ENCODE assay signal across 8 cellular contexts in the genomic region with DNA sequence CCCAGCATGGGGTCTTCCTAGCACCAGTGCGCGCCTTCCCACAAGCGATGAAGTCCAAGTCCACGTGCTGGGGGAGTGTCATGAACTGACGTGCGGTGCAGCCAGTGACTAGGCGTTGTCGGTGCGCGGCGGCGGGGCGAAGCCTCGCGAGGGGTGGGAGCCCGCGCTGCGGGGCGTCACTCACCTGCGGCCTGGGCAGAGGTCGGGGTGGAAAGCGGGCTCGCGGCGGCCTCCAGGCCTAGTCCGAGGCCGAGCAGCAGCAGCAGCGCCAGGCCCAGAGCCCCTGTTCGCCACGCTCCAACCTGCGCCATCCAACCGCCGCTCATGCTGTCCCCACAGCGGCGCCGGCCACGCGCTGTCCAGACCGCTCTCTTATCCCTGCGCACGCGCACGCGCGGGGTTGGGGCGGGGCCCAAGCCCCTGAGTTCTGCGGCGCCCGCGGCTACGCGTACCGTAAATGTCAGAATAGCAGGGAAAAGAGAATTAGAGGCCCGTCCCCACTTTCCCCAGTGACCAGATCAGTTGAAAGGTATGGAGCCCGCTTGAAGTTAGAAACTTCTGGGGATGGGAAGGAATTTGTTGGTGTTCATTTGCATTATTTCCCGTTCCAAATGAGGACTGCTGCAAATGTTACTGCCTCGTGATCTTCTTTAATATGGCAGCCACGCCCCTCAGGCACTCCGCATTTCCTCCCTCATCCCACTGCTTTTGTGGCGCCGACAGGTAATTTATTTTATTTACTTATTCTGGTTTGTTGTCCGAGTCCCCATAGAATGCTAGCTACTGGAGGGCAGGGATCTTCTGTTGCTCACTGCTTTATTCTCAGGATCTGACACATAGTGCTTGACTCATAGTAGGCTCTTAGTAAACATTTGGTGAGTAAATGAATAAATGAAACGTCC. TPM values are rescaled to one million over a fixed set of nuclear protein-coding genes. Genes with fewer than 3 reads are reported as not detected.
DNase-seq lines count a peak whose midpoint lies in the region; ATAC-seq and TF ChIP-seq lines count a peak whose summit lies in the region.

A gene (minus strand): TSS at position 394 of the 902 bp plus-strand sequence. CDS start 68 bp downstream, at position 326.

- intact Hi-C loops in right cardiac atrium (cut with DNase I) = no loop called here

- WGBS in right cardiac atrium = under 1% methylated on average over 63 of the region's 63 CpGs
- under 1% methylated on average over 63 of the region's 63 CpGs for WGBS in urinary bladder

- H3K27me3 ChIP-seq in right cardiac atrium (ENCODE audit: control insufficient read depth, insufficient read depth) = no peaks in the 10 kb centered on the region

- H3K36me3 ChIP-seq in urinary bladder (ENCODE audit: insufficient read depth) = no peaks in the 10 kb centered on the region

- H3K27ac ChIP-seq in angular gyrus (ENCODE audit: low read depth, low read length) (peak within 1 kb of the TSS; percentile 37), right cardiac atrium (ENCODE audit: low read length) (peak within 1 kb of the TSS; percentile 25), urinary bladder (ENCODE audit: low read depth) (no peak within 1 kb of the TSS)

- DNase-seq in NCI-H1694 (lab: John Stamatoyannopoulos, UW) = peak; percentile 83
- DNase-seq in T-helper 2 cell = peak; percentile 62 to 93 (median 81)
- peak; percentile 93 to 97 (median 97) for DNase-seq in right cardiac atrium
- peak; percentile 62 for DNase-seq in pulmonary artery endothelial cell (ENCODE audit: low read depth, low spot score)

- TF ChIP-seq POLR2A in GM10847 (IDR thresholded peaks at IDR 0.05; ENCODE audit: extremely low read depth, insufficient read length) = peak; percentile 68

- H3K4me1 ChIP-seq in right cardiac atrium (ENCODE audit: control insufficient read depth, insufficient read depth, low read length) (peaks cover 2% of the 10 kb centered on the region), urinary bladder (ENCODE audit: insufficient read depth) (no peaks in the 10 kb centered on the region)

- H3K9me3 ChIP-seq in right cardiac atrium (ENCODE audit: control insufficient read depth, low read length) = no peaks in the 10 kb centered on the region

- H3K4me3 ChIP-seq in right cardiac atrium (ENCODE audit: low read length) (peak within 1 kb of the TSS; percentile 47), urinary bladder (ENCODE audit: low read depth, low read length) (peak within 1 kb of the TSS; percentile 54)

- ATAC-seq in HG02759 (IDR thresholded peaks at IDR 0.05; ENCODE audit: unreplicated experiment) (peak; percentile 89), right cardiac atrium (peak; percentile 95 to 96)

RNA-seq across cellular contexts. Expression of the gene that starts here (rescaled TPM):
- total RNA-seq in right cardiac atrium (10 to 100 TPM; 28.9 to 37.4 (median 32.6) TPM), pulmonary artery endothelial cell (32.5 and 35.6 TPM in 2 replicates), urinary bladder (7.9 TPM)
- polyA plus RNA-seq in right cardiac atrium (44.0 TPM), urinary bladder (52.1 TPM)
